ENCODE assay signal across 1 cellular context in the genomic region with DNA sequence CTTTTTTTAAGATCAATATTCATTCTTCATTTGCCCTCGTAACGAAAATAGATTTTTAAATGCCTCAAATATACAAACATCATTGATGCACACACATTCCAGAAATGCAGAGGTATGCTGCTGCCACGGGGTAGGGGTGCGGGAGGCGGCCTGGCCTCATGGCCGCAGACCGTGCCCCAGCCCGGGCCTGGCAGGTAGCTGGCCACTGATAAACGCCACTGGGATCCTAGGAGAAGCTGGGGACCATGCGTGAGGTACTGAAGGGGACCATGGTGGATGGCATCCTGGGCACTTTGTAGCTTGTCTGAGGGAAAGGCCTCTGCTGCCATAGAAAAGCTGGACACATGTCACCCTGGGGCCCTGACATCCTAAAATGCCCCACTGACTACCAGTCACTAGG.
TF ChIP-seq lines count a peak whose summit lies in the region.

No MANE protein-coding gene starts in this region.

TF ChIP-seq in K562, 482 proteins besides CTCF, POLR2A, EP300 and RAD21:
- peak; percentile 56 for TF ChIP-seq RBM22 (IDR thresholded peaks at IDR 0.05; ENCODE audit: low read depth, low read length, poor library complexity, severe bottlenecking)
- no peak for TF ChIP-seq ZSCAN32 (CRISPR knock-in tag; IDR thresholded peaks at IDR 0.05)
- no peak for TF ChIP-seq DEAF1 (CRISPR knock-in tag; IDR thresholded peaks at IDR 0.05)
- TF ChIP-seq POLR2G (IDR thresholded peaks at IDR 0.05; ENCODE audit: low read depth, low read length) = peak; percentile 55
